In genomic region chr6:158668707-158669103, GRCh38 we compare ENCODE assay signal across 20 cellular contexts. TPM values are rescaled to one million over a fixed set of nuclear protein-coding genes. Genes with fewer than 3 reads are reported as not detected.
DNase-seq lines count a peak whose midpoint lies in the region; ATAC-seq and TF ChIP-seq lines count a peak whose summit lies in the region.
"Had no signal": no experiment of that assay in that cellular context is flagged by ENCODE, and none has a peak within 500 bp of the region (broad histone marks: within the 10 kb centered on the region; RNA-seq: fewer than 3 reads in every experiment).

No MANE protein-coding gene starts in this region.

- no peaks in the 10 kb centered on the region for H3K9me3 Mint-ChIP-seq in progenitor cell of endocrine pancreas (ENCODE audit: low read depth)
- no peaks in the 10 kb centered on the region for H3K9me3 Mint-ChIP-seq in chondrocyte (ENCODE audit: low read depth)
- H3K9me3 Mint-ChIP-seq: brain had no signal

- H3K4me1 Mint-ChIP-seq in progenitor cell of endocrine pancreas (ENCODE audit: low read depth) (peaks cover 14% of the 10 kb centered on the region), chondrocyte (ENCODE audit: low read depth) (peaks cover 8% of the 10 kb centered on the region)

- H3K27me3 ChIP-seq in right atrium auricular region (no peaks in the 10 kb centered on the region), right cardiac atrium (ENCODE audit: control insufficient read depth, insufficient read depth) (no peaks in the 10 kb centered on the region), esophagus (ENCODE audit: control insufficient read depth in 1 of 2, insufficient read depth in 2 of 2, low read length in 2 of 2) (no peaks in the 10 kb centered on the region), neutrophil (no peaks in the 10 kb centered on the region)
- H3K27me3 ChIP-seq: heart left ventricle, right lobe of liver had no signal

- intact Hi-C loops in right cardiac atrium (cut with DNase I): no loop called here

- no peak overlapping the region for H3K27ac ChIP-seq in right atrium auricular region
- no peak overlapping the region for H3K27ac ChIP-seq in right cardiac atrium (ENCODE audit: low read length)
- peak overlapping the region; percentile 26 to 78 for H3K27ac ChIP-seq in esophagus (ENCODE audit: low read depth in 2 of 2, low read length in 1 of 2)
- peak overlapping the region; percentile 97 for H3K27ac ChIP-seq in neutrophil
- H3K27ac ChIP-seq: left ventricle myocardium inferior, right lobe of liver, SK-N-MC had no signal

- 84% methylated on average over 7 of the region's 7 CpGs for WGBS in right cardiac atrium
- 50 to 73% methylated on average over 7 of the region's 7 CpGs for WGBS in esophagus, 2 donors

- peak; percentile 46 for DNase-seq in right atrium auricular region (ENCODE audit: low spot score)
- no peak for DNase-seq in right cardiac atrium
- DNase-seq in progenitor cell of endocrine pancreas (ENCODE audit: low spot score, unreplicated experiment): no peak
- DNase-seq in chondrocyte (ENCODE audit: low spot score): no peak
- DNase-seq in dermis blood vessel endothelial cell: no peak
- DNase-seq: activated CD4-positive, alpha-beta T cell treated with anti-CD3 and anti-CD28 coated beads, Interleukin-2, amount 50 U/mL, for 4 hours; DND-41; HCEC 1CT; heart left ventricle; Karpas-422; left ventricle myocardium inferior; NCI-H1048; NCI-H2029 treated with DMSO at 0.1 percent for 48 hours; NCI-H446 treated with DMSO at 0.1 percent for 48 hours; nucleus accumbens had no signal

- H3K36me3 Mint-ChIP-seq in progenitor cell of endocrine pancreas (ENCODE audit: insufficient read depth) (no peaks in the 10 kb centered on the region), chondrocyte (ENCODE audit: low read depth) (no peaks in the 10 kb centered on the region)
- H3K36me3 Mint-ChIP-seq: brain had no signal

- H3K4me1 ChIP-seq in right atrium auricular region (no peaks in the 10 kb centered on the region), right cardiac atrium (ENCODE audit: control insufficient read depth, insufficient read depth, low read length) (no peaks in the 10 kb centered on the region), esophagus (ENCODE audit: control insufficient read depth in 2 of 2, insufficient read depth in 2 of 2, low read length in 1 of 2) (peaks cover 0 to 8% of the 10 kb centered on the region in 2 donors), neutrophil (ENCODE audit: control insufficient read depth in 1 of 2, insufficient read depth in 1 of 2, low read depth in 1 of 2, low read length in 1 of 2) (peaks cover 58 to 68% of the 10 kb centered on the region in 2 experiments)
- H3K4me1 ChIP-seq: left ventricle myocardium inferior, right lobe of liver had no signal

- TF ChIP-seq CTCF in right atrium auricular region (IDR thresholded peaks at IDR 0.05): no peak
- TF ChIP-seq CTCF in neutrophil (IDR thresholded peaks at IDR 0.05): no peak
- no peak for TF ChIP-seq CTCF in progenitor cell of endocrine pancreas (IDR thresholded peaks at IDR 0.05; ENCODE audit: unreplicated experiment)
- no peak for TF ChIP-seq CTCF in chondrocyte (IDR thresholded peaks at IDR 0.05)

- ATAC-seq in right cardiac atrium: no peak
- ATAC-seq: heart left ventricle had no signal

- H3K4me3 Mint-ChIP-seq in progenitor cell of endocrine pancreas (ENCODE audit: low read depth) (no peak overlapping the region), chondrocyte (ENCODE audit: unreplicated experiment) (no peak overlapping the region)
- H3K4me3 Mint-ChIP-seq: brain had no signal

- H3K36me3 ChIP-seq in right atrium auricular region: peaks cover 4% of the 10 kb centered on the region
- H3K36me3 ChIP-seq in esophagus (ENCODE audit: control insufficient read depth in 2 of 2, insufficient read depth in 2 of 2, low read length in 1 of 2): no peaks in the 10 kb centered on the region
- peaks cover 26% of the 10 kb centered on the region for H3K36me3 ChIP-seq in neutrophil
- H3K36me3 ChIP-seq: left ventricle myocardium inferior, right lobe of liver had no signal

- no peaks in the 10 kb centered on the region for H3K9me3 ChIP-seq in right atrium auricular region
- H3K9me3 ChIP-seq in right cardiac atrium (ENCODE audit: control insufficient read depth, low read length): no peaks in the 10 kb centered on the region
- no peaks in the 10 kb centered on the region for H3K9me3 ChIP-seq in esophagus (ENCODE audit: control insufficient read depth in 2 of 2, insufficient read depth in 1 of 2, low read depth in 1 of 2, low read length in 1 of 2)
- H3K9me3 ChIP-seq in neutrophil: no peaks in the 10 kb centered on the region
- H3K9me3 ChIP-seq: heart left ventricle, left ventricle myocardium inferior, right lobe of liver had no signal

- H3K4me3 ChIP-seq in right atrium auricular region: no peak overlapping the region
- H3K4me3 ChIP-seq in right cardiac atrium (ENCODE audit: low read length): no peak overlapping the region
- H3K4me3 ChIP-seq in esophagus (ENCODE audit: low read depth in 1 of 2, low read length in 2 of 2): no peak overlapping the region
- H3K4me3 ChIP-seq in neutrophil (ENCODE audit: low read depth in 1 of 2, low read length in 1 of 2): peak overlapping the region in 1 of 2 experiments; percentile 48
- H3K4me3 ChIP-seq: heart left ventricle, left ventricle myocardium inferior, right lobe of liver, SK-N-MC had no signal

- H3K27me3 Mint-ChIP-seq in progenitor cell of endocrine pancreas (peaks cover 31% of the 10 kb centered on the region), chondrocyte (ENCODE audit: low read depth) (peaks cover 11% of the 10 kb centered on the region)

- no peak overlapping the region for H3K27ac Mint-ChIP-seq in progenitor cell of endocrine pancreas
- H3K27ac Mint-ChIP-seq in chondrocyte (ENCODE audit: unreplicated experiment): no peak overlapping the region
- H3K27ac Mint-ChIP-seq: brain had no signal

RNA-seq across cellular contexts. Expression of gene SYTL3, which starts 18.9 kb away (rescaled TPM):
- total RNA-seq in right atrium auricular region: 1 to 10 TPM; 4.2 to 5.6 TPM
- 10 to 100 TPM in 2 of 4 donors, 1 to 10 TPM in 2; 5.1 to 10.4 (median 10.0) TPM for total RNA-seq in right cardiac atrium
- 5.0 TPM for polyA plus RNA-seq in right cardiac atrium
- polyA plus RNA-seq in esophagus: 1 to 10 TPM; 2.4 to 2.6 TPM
- total RNA-seq in progenitor cell of endocrine pancreas: 1.6 and 2.1 TPM in 2 replicates
- 0.58 to 1.6 TPM (median 1.4 TPM) in 3 replicates for total RNA-seq in chondrocyte
- total RNA-seq in dermis blood vessel endothelial cell: 0.70 and 0.85 TPM in 2 replicates

RNA-seq across cellular contexts. Expression of gene DYNLT1, which starts 24.2 kb away (rescaled TPM):
- total RNA-seq in right atrium auricular region: 10 to 100 TPM; 57.3 to 91.5 TPM
- 100 to 1,000 TPM in 3 of 4 donors, 10 to 100 TPM in 1; 97.7 to 115 (median 105) TPM for total RNA-seq in right cardiac atrium
- polyA plus RNA-seq in right cardiac atrium: 148 TPM
- polyA plus RNA-seq in esophagus: 100 to 1,000 TPM; 168 to 183 TPM
- 124 and 126 TPM in 2 replicates for total RNA-seq in progenitor cell of endocrine pancreas
- total RNA-seq in chondrocyte: 153 to 171 TPM (median 170 TPM) in 3 replicates
- 68.1 and 80.2 TPM in 2 replicates for total RNA-seq in dermis blood vessel endothelial cell

Comparison
In these comparisons a context has a peak if more than half of its experiments do, and no peak if none do; other contexts are left out.
1. H3K27ac ChIP-seq: peak in esophagus (2 of 2) and neutrophil (single experiment); none in right atrium auricular region (0 of 2) and right cardiac atrium (single experiment).